ENCODE assay signal across 1 cellular context in the genomic region with DNA sequence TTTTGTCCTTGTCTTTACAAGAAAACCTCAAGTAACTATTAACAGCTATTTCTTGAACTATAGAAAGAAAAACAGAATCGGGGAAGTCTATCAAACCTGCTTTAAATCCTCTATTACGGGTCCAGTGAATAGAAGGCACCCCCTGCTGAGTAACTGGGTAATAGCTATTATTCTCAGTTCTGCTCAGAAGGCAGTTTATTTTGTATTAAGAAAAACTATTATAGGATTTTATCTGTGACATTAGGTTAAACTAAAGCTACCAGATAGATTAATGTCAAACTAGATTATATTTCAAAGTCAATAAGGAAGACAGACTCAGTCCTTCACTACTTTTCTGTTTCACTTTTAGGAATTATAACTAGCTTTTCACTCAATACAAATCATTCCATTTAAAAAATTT.
TF ChIP-seq lines count a peak whose summit lies in the region.

No MANE protein-coding gene starts in this region.

TF ChIP-seq in IMR-90, 13 proteins besides CTCF, POLR2A, EP300 and RAD21:
- peak; percentile 32; the same call in 1 of the 2 replicates for TF ChIP-seq SMC3 (IDR thresholded peaks at IDR 0.05; ENCODE audit: low read depth, low read length)
- TF ChIP-seq FOS (IDR thresholded peaks at IDR 0.05; ENCODE audit: low read depth, low read length) = no peak
